13 cellular contexts compared by ENCODE assay signal in the genomic region with DNA sequence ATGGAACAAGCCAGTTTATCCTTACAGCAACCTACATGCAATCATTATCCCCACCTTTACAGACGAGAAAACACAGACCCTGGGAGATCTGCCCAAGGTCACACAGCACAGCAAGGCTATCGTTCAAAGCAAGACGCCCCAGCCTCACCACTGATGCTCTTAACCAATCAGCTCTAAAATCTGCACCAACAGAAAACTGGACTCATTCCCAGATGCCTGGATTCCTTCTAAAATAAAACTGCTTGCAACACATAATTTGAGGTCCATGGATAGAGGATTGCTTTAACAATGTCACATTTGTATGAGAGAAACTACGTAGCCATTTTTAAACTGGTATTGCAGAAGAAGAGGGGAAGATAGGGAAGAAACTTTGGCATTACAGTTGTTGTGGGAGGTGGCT. TPM values are rescaled to one million over a fixed set of nuclear protein-coding genes. Genes with fewer than 3 reads are reported as not detected.
DNase-seq lines count a peak whose midpoint lies in the region; ATAC-seq and TF ChIP-seq lines count a peak whose summit lies in the region.
"Had no signal": no experiment of that assay in that cellular context is flagged by ENCODE, and none has a peak within 500 bp of the region (broad histone marks: within the 10 kb centered on the region; RNA-seq: fewer than 3 reads in every experiment).

No MANE protein-coding gene starts in this region.

- H3K79me2 ChIP-seq in OCI-LY1 (ENCODE audit: insufficient read depth, low read length) = peaks cover 76% of the 10 kb centered on the region

- H3K27me3 Mint-ChIP-seq in naive thymus-derived CD8-positive, alpha-beta T cell = no peaks in the 10 kb centered on the region
- H3K27me3 Mint-ChIP-seq in immature natural killer cell (ENCODE audit: low read depth in 3 of 3) = peaks cover 5 to 8% (median 6%) of the 10 kb centered on the region in 3 donors

- peaks cover 80% of the 10 kb centered on the region for H3K4me1 ChIP-seq in BLaER1
- peaks cover 65% of the 10 kb centered on the region for H3K4me1 ChIP-seq in OCI-LY1 (ENCODE audit: insufficient read depth, low read length, severe bottlenecking)

- no peaks in the 10 kb centered on the region for H3K9me2 ChIP-seq in OCI-LY1 (ENCODE audit: low read depth, low read length)

- H3K27ac ChIP-seq in BLaER1 = no peak overlapping the region
- H3K27ac ChIP-seq in OCI-LY1 (ENCODE audit: low read depth, low read length, poor library complexity, severe bottlenecking) = peak overlapping the region; percentile 20
- peak overlapping the region; percentile 23 for H3K27ac ChIP-seq in cingulate gyrus (ENCODE audit: low read depth, low read length)
- H3K27ac ChIP-seq: neural progenitor cell had no signal

- H3K9me3 ChIP-seq in BLaER1 (peaks cover 9% of the 10 kb centered on the region; the same call in 1 of the 2 replicates), OCI-LY1 (ENCODE audit: low read length) (no peaks in the 10 kb centered on the region)
- H3K9me3 ChIP-seq: esophagus muscularis mucosa had no signal

- peaks cover 36% of the 10 kb centered on the region; the same call in 1 of the 2 replicates for H4K20me1 ChIP-seq in BLaER1
- no peaks in the 10 kb centered on the region for H4K20me1 ChIP-seq in OCI-LY1 (ENCODE audit: insufficient read depth, low read length)

- TF ChIP-seq CTCF in OCI-LY1 (IDR thresholded peaks at IDR 0.05; ENCODE audit: low read length) = no peak

- no peak overlapping the region for H3K9ac ChIP-seq in BLaER1
- H3K9ac ChIP-seq in OCI-LY1 (ENCODE audit: low read length) = no peak overlapping the region
- H3K9ac ChIP-seq: neural progenitor cell had no signal

- H3K4me2 ChIP-seq in BLaER1 = 0 out of 2 replicates have a peak overlapping the region, but pooled peaks have one; percentile 26
- H3K4me2 ChIP-seq in OCI-LY1 (ENCODE audit: low read length) = no peak overlapping the region
- H3K4me2 ChIP-seq: neural progenitor cell had no signal

- H3K4me3 ChIP-seq in BLaER1 (no peak overlapping the region), OCI-LY1 (ENCODE audit: low read depth, low read length, poor library complexity, severe bottlenecking) (no peak overlapping the region)
- H3K4me3 ChIP-seq: esophagus muscularis mucosa, neural progenitor cell had no signal

- ATAC-seq in naive thymus-derived CD8-positive, alpha-beta T cell = no peak

- H3F3A ChIP-seq in OCI-LY1 (ENCODE audit: insufficient read depth, low read length) = no peaks in the 10 kb centered on the region

- no peaks in the 10 kb centered on the region for H3K9me3 Mint-ChIP-seq in naive thymus-derived CD8-positive, alpha-beta T cell
- no peaks in the 10 kb centered on the region for H3K9me3 Mint-ChIP-seq in immature natural killer cell
- H3K9me3 Mint-ChIP-seq: neural progenitor cell had no signal

- H3K4me3 Mint-ChIP-seq in naive thymus-derived CD8-positive, alpha-beta T cell = peak overlapping the region in 8 of 10 donors; percentile 20 to 71 (median 44)
- peak overlapping the region in 2 of 5 donors; percentile 8 to 12 for H3K4me3 Mint-ChIP-seq in immature natural killer cell
- H3K4me3 Mint-ChIP-seq: neural progenitor cell had no signal

- H3K27me3 ChIP-seq in BLaER1 (peaks cover 2% of the 10 kb centered on the region; the same call in 1 of the 2 replicates), OCI-LY1 (ENCODE audit: insufficient read depth, low read length) (no peaks in the 10 kb centered on the region)
- H3K27me3 ChIP-seq: neural progenitor cell had no signal

- H3K36me3 Mint-ChIP-seq in naive thymus-derived CD8-positive, alpha-beta T cell = peaks cover 0 to 45% (median 14%) of the 10 kb centered on the region in 3 donors
- H3K36me3 Mint-ChIP-seq in immature natural killer cell = peaks cover 0 to 9% (median 8%) of the 10 kb centered on the region in 3 donors

- POLR2A ChIA-PET in naive thymus-derived CD8-positive, alpha-beta T cell (lab: Charles Lee) = interaction anchor here (1.0 to 9.8 kb wide), 3 partner anchors 11 to 64 kb away, joined by 3 to 141 read pairs (median 6); partner anchors contain the start of gene KLHL36

- peaks cover 66 to 99% (median 96%) of the 10 kb centered on the region in 4 donors for H3K4me1 Mint-ChIP-seq in naive thymus-derived CD8-positive, alpha-beta T cell
- peaks cover 41 to 57% of the 10 kb centered on the region in 2 donors for H3K4me1 Mint-ChIP-seq in immature natural killer cell

- no peak overlapping the region for H2AFZ ChIP-seq in OCI-LY1 (ENCODE audit: low read length)
- H2AFZ ChIP-seq: neural progenitor cell had no signal

- H3K27ac Mint-ChIP-seq in naive thymus-derived CD8-positive, alpha-beta T cell = peak overlapping the region; percentile 85 to 99 (median 92)
- peak overlapping the region in 2 of 6 donors; percentile 2 to 37 for H3K27ac Mint-ChIP-seq in immature natural killer cell
- H3K27ac Mint-ChIP-seq: neural progenitor cell had no signal

- no peak for DNase-seq in naive thymus-derived CD8-positive, alpha-beta T cell
- DNase-seq in DMS53 (lab: John Stamatoyannopoulos, UW) (no peak), nucleus accumbens (lab: John Stamatoyannopoulos, UW) (no peak), immature natural killer cell (no peak), DMS79 treated with DMSO at 0.1 percent for 48 hours (lab: John Stamatoyannopoulos, UW) (no peak)
- DNase-seq: GOT3; NCI-H1105 treated with DMSO at 0.1 percent for 48 hours; stimulated activated CD4-positive, alpha-beta T cell treated with anti-CD3 and anti-CD28 coated beads, Interleukin-12 subunit alpha, Interleukin-12 subunit beta, amount 100 ng/mL, for 4 hours had no signal

- H3K36me3 ChIP-seq in BLaER1 (no peaks in the 10 kb centered on the region; the same call in 1 of the 2 replicates), OCI-LY1 (ENCODE audit: insufficient read depth, low read length) (peaks cover 82% of the 10 kb centered on the region)
- H3K36me3 ChIP-seq: esophagus muscularis mucosa, neural progenitor cell had no signal

RNA-seq across cellular contexts. Expression of gene COTL1, which starts 6.8 kb away (rescaled TPM):
- total RNA-seq in naive thymus-derived CD8-positive, alpha-beta T cell = 100 to 1,000 TPM in 1 of 2 experiments, 10 to 100 TPM in 1; 99.1 to 101 TPM
- 100 to 1,000 TPM; 341 to 512 (median 425) TPM for polyA plus RNA-seq in naive thymus-derived CD8-positive, alpha-beta T cell
- polyA plus RNA-seq in immature natural killer cell = 100 to 1,000 TPM; 193 to 268 (median 235) TPM

RNA-seq across cellular contexts. Expression of gene KLHL36, which starts 37.3 kb away (rescaled TPM):
- total RNA-seq in naive thymus-derived CD8-positive, alpha-beta T cell = 100 to 1,000 TPM; 151 to 157 TPM
- 10 to 100 TPM; 27.4 to 50.3 (median 32.0) TPM for polyA plus RNA-seq in naive thymus-derived CD8-positive, alpha-beta T cell
- 10 to 100 TPM; 18.0 to 28.0 (median 20.7) TPM for polyA plus RNA-seq in immature natural killer cell
